Comparison of ENCODE assay signal across 11 cellular contexts in the genomic region with DNA sequence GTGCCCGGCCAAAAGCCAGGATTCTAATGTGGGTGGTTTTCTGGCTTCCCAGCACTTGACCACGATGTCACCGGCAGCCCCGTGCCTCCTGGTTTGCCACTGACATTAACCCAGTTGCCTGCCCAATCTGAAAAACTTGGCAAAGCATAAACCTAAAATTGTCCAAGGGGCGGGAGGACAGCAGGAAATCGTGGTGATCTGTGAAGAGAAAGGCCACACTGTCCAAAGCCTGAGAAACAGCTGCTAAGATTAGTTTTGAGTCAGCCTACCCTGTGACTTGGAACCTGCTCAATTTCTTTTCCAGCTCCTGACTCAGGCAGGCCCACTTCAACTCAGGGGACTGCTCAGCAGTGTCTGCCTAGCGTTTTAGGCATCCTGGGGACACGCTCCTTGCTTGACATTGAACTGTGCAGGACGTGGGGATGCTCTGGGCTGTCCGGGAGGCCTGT. TPM values are rescaled to one million over a fixed set of nuclear protein-coding genes. Genes with fewer than 3 reads are reported as not detected.
DNase-seq lines count a peak whose midpoint lies in the region; ATAC-seq and TF ChIP-seq lines count a peak whose summit lies in the region.
"Had no signal": no experiment of that assay in that cellular context is flagged by ENCODE, and none has a peak within 500 bp of the region (broad histone marks: within the 10 kb centered on the region; RNA-seq: fewer than 3 reads in every experiment).

No MANE protein-coding gene starts in this region.

- H3K27me3 ChIP-seq in layer of hippocampus (ENCODE audit: control insufficient read depth, insufficient read depth, low read length) = no peaks in the 10 kb centered on the region

- H3K4me2 ChIP-seq in OCI-LY7 (ENCODE audit: low read length) = no peak overlapping the region

- DNase-seq in HFF-Myc (ENCODE audit: extremely low read depth, low read depth) = peak; percentile 51
- peak; percentile 95 to 97 for DNase-seq in cardiac fibroblast (ENCODE audit: low read depth in 2 of 2)
- peak; percentile 99 for DNase-seq in stromal cell of bone marrow (ENCODE audit: low read depth)
- DNase-seq in stimulated activated CD4-positive, alpha-beta T cell treated with anti-CD3 and anti-CD28 coated beads, Interleukin-4, amount 100 ng/mL, for 1 hour = no peak
- DNase-seq in OCI-M1 (lab: John Stamatoyannopoulos, UW) = no peak
- DNase-seq in OCI-LY7 (ENCODE audit: low spot score) = no peak
- DNase-seq: NCI-H524 treated with DMSO at 0.1 percent for 48 hours; stimulated activated CD4-positive, alpha-beta T cell treated with anti-CD3 and anti-CD28 coated beads, Interleukin-4, amount 100 ng/mL, for 24 hours had no signal

- H3K4me1 ChIP-seq in OCI-LY7 (ENCODE audit: insufficient read depth, low read length, poor library complexity, severe bottlenecking) = no peaks in the 10 kb centered on the region

- H4K20me1 ChIP-seq in OCI-LY7 (ENCODE audit: insufficient read depth, low read length) = no peaks in the 10 kb centered on the region

- peaks cover 24% of the 10 kb centered on the region for H3K36me3 ChIP-seq in OCI-LY7 (ENCODE audit: insufficient read depth, low read length)

- CTCF ChIA-PET in OCI-LY7 (lab: Charles Lee; ENCODE audit: unreplicated experiment) = no interaction called here

- H3K9me3 ChIP-seq in OCI-LY7 (ENCODE audit: low read length) = no peaks in the 10 kb centered on the region

- no peaks in the 10 kb centered on the region for H3K9me2 ChIP-seq in OCI-LY7 (ENCODE audit: insufficient read depth, low read length)

- H2AFZ ChIP-seq in OCI-LY7 (ENCODE audit: low read length) = no peak overlapping the region

- intact Hi-C loops in OCI-LY7 (cut with micrococcal nuclease; ENCODE audit: unreplicated experiment) = no loop called here

- ATAC-seq in GM21423 (IDR thresholded peaks at IDR 0.05; ENCODE audit: unreplicated experiment) = no peak

- H3K4me3 ChIP-seq in HFF-Myc (replicated peaks; ENCODE audit: low read depth, low read length) (no peak overlapping the region), cardiac fibroblast (replicated peaks in 1 of 2; ENCODE audit: low read depth in 2 of 2, low read length in 2 of 2) (no peak overlapping the region), OCI-LY7 (ENCODE audit: low read depth, low read length, poor library complexity, severe bottlenecking) (no peak overlapping the region)

- BruUV-seq in OCI-LY7 (replicated peaks; lab: Mats Ljungman, UMichigan) = no TSS peak

- POLR2A ChIA-PET in OCI-LY7 (lab: Charles Lee) = interaction anchor here (1.5 kb wide), 1 partner anchor 10 kb away, joined by 5 read pairs; a partner anchor contains a TSS

- no peaks in the 10 kb centered on the region for H3K79me2 ChIP-seq in OCI-LY7 (ENCODE audit: insufficient read depth, low read depth, low read length)

- H3K27ac ChIP-seq in layer of hippocampus (ENCODE audit: low read depth, low read length) = peak overlapping the region; percentile 42
- no peak overlapping the region for H3K27ac ChIP-seq in OCI-LY7 (ENCODE audit: low read depth, low read length, poor library complexity, severe bottlenecking)

- TF ChIP-seq CTCF in HFF-Myc (IDR thresholded peaks at IDR 0.05; ENCODE audit: low read depth, low read length, missing control alignments) (no peak), cardiac fibroblast (IDR thresholded peaks at IDR 0.05; ENCODE audit: low read depth, low read length) (no peak), OCI-LY7 (conservative IDR thresholded peaks at IDR 0.05; ENCODE audit: low read length) (no peak)

RNA-seq across cellular contexts. Expression of a gene that starts 8.2 kb away (rescaled TPM):
- not detected in 2 replicates for total RNA-seq in OCI-LY7 (2014; rRNA removed; shearing (Covaris generic))
- total RNA-seq in OCI-LY7 (2022) = 0.48 TPM in 1 of 2 replicates, not detected in the other
- total RNA-seq: activated CD8-positive, alpha-beta memory T cell treated with anti-CD3 and anti-CD28 coated beads for 36 hours had no signal

RNA-seq across cellular contexts. Expression of a gene that starts 10.0 kb away (rescaled TPM):
- total RNA-seq in OCI-LY7 (2014; rRNA removed; shearing (Covaris generic)) = 7.2 and 15.2 TPM in 2 replicates
- total RNA-seq in OCI-LY7 (2022) = 13.8 and 15.7 TPM in 2 replicates

RNA-seq across cellular contexts. Expression of a gene that starts 10.4 kb away (rescaled TPM):
- 14.1 and 16.3 TPM in 2 replicates for total RNA-seq in OCI-LY7 (2014; rRNA removed; shearing (Covaris generic))
- 42.6 and 43.3 TPM in 2 replicates for total RNA-seq in OCI-LY7 (2022)

Comparison
In these comparisons a context has a peak if more than half of its experiments do, and no peak if none do; other contexts are left out.
1. DNase-seq: peak in HFF-Myc (single experiment), cardiac fibroblast (2 of 2) and stromal cell of bone marrow (single experiment); none in stimulated activated CD4-positive, alpha-beta T cell treated with anti-CD3 and anti-CD28 coated beads, Interleukin-4, amount 100 ng/mL, for 1 hour (single experiment), OCI-M1 (single experiment) and OCI-LY7 (single experiment).